Comparison of ENCODE assay signal across 26 cellular contexts in genomic region chr15:36807134-36807764, GRCh38.
DNase-seq lines count a peak whose midpoint lies in the region; ATAC-seq, FAIRE-seq and TF ChIP-seq lines count a peak whose summit lies in the region.
"Had no signal": no experiment of that assay in that cellular context is flagged by ENCODE, and none has a peak within 500 bp of the region (broad histone marks: within the 10 kb centered on the region; RNA-seq: fewer than 3 reads in every experiment).

No MANE protein-coding gene starts in this region.

- TF ChIP-seq CTCF in fibroblast of lung (conservative IDR thresholded peaks at IDR 0.05 in 1 of 2, IDR thresholded peaks at IDR 0.05 in 1 of 2; ENCODE audit: low read depth in 1 of 2, low read length in 2 of 2), result no peak

- H3K27me3 ChIP-seq in fibroblast of lung (ENCODE audit: control insufficient read depth, insufficient read depth, low read length) (no peaks in the 10 kb centered on the region), rectal smooth muscle tissue (ENCODE audit: control insufficient read depth, insufficient read depth, low read length) (no peaks in the 10 kb centered on the region)
- H3K27me3 ChIP-seq: MG63 had no signal

- H3K4me3 ChIP-seq in fibroblast of lung (replicated peaks in 1 of 4; ENCODE audit: control extremely low read depth in 1 of 4, insufficient read depth in 1 of 4, low read depth in 3 of 4, low read length in 4 of 4), result no peak overlapping the region
- H3K4me3 ChIP-seq in rectal smooth muscle tissue (ENCODE audit: low read length), result no peak overlapping the region
- H3K4me3 ChIP-seq: A549, GM23248, HAP-1, MG63 had no signal

- H3K27ac ChIP-seq in fibroblast of lung (ENCODE audit: insufficient read depth, low read length) (no peak overlapping the region), rectal smooth muscle tissue (ENCODE audit: low read depth, low read length) (peak overlapping the region; percentile 35)
- H3K27ac ChIP-seq: GM23248, HL-60 had no signal

- no peaks in the 10 kb centered on the region for H4K20me1 ChIP-seq in fibroblast of lung (ENCODE audit: control insufficient read depth, extremely low read depth, insufficient read depth, low read length)

- H3K79me2 ChIP-seq in fibroblast of lung (ENCODE audit: control insufficient read depth, insufficient read depth, low read length), result no peaks in the 10 kb centered on the region

- FAIRE-seq in GM12892 (lab: Jason Lieb, UNC), result peak; percentile 30
- FAIRE-seq: A549, HTR-8/SVneo had no signal

- no peak for TF ChIP-seq POLR2A in GM12892 (IDR thresholded peaks at IDR 0.05; ENCODE audit: low read depth, low read length)

- no peak overlapping the region for H3K4me2 ChIP-seq in fibroblast of lung (ENCODE audit: extremely low read depth, insufficient read depth, low read length)

- H3K9ac ChIP-seq in fibroblast of lung (ENCODE audit: insufficient read depth, low read length), result no peak overlapping the region
- H3K9ac ChIP-seq in rectal smooth muscle tissue (ENCODE audit: low read length), result no peak overlapping the region
- H3K9ac ChIP-seq: GM23248 had no signal

- H2AFZ ChIP-seq in fibroblast of lung (ENCODE audit: low read length), result no peak overlapping the region
- H2AFZ ChIP-seq: GM23248 had no signal

- ATAC-seq in GM21723 (IDR thresholded peaks at IDR 0.05; ENCODE audit: unreplicated experiment), result no peak
- ATAC-seq: A549, PC-3 had no signal

- H3K36me3 ChIP-seq in fibroblast of lung (ENCODE audit: control insufficient read depth, insufficient read depth, low read length), result no peaks in the 10 kb centered on the region
- H3K36me3 ChIP-seq in rectal smooth muscle tissue (ENCODE audit: control insufficient read depth, insufficient read depth, low read length), result no peaks in the 10 kb centered on the region
- H3K36me3 ChIP-seq: HAP-1, MG63 had no signal

- no peak for DNase-seq in GM12892 (ENCODE audit: insufficient read length)
- peak; percentile 28 to 79 for DNase-seq in NCI-H2081 (lab: John Stamatoyannopoulos, UW)
- DNase-seq in fibroblast of lung (ENCODE audit: low read depth in 2 of 2), result peak; percentile 26 to 49
- no peak for DNase-seq in iPS-NIHi11 (ENCODE audit: low spot score)
- DNase-seq in DMS114 treated with DMSO at 0.1 percent for 48 hours (lab: John Stamatoyannopoulos, UW; ENCODE audit: unreplicated experiment), result no peak
- DNase-seq: Caco-2; CD4-positive, alpha-beta T cell; DMS153; GDM1; GM23248; Kasumi-1; MG63; NCI-H1048; NCI-H146; NCI-H2029 treated with DMSO at 0.1 percent for 48 hours; NCI-H510A; NCI-H774; PC-3; RPMI8226; SIG-M5 had no signal

- H3K9me3 ChIP-seq in fibroblast of lung (ENCODE audit: control insufficient read depth, insufficient read depth, low read depth, low read length), result no peaks in the 10 kb centered on the region
- H3K9me3 ChIP-seq: A549, Caco-2, HAP-1, MG63 had no signal

- no peaks in the 10 kb centered on the region for H3K4me1 ChIP-seq in fibroblast of lung (ENCODE audit: control insufficient read depth, extremely low read depth, insufficient read depth, low read length)
- H3K4me1 ChIP-seq in rectal smooth muscle tissue (ENCODE audit: control insufficient read depth, insufficient read depth, low read length), result peaks cover 51% of the 10 kb centered on the region

Comparison
In these comparisons a context has a peak if more than half of its experiments do, and no peak if none do; other contexts are left out.
1. DNase-seq: peak in NCI-H2081 (2 of 2) and fibroblast of lung (2 of 2); none in GM12892 (single experiment), iPS-NIHi11 (single experiment) and DMS114 treated with DMSO at 0.1 percent for 48 hours (single experiment).